Comparison of ENCODE assay signal across 1 cellular context in the genomic region with DNA sequence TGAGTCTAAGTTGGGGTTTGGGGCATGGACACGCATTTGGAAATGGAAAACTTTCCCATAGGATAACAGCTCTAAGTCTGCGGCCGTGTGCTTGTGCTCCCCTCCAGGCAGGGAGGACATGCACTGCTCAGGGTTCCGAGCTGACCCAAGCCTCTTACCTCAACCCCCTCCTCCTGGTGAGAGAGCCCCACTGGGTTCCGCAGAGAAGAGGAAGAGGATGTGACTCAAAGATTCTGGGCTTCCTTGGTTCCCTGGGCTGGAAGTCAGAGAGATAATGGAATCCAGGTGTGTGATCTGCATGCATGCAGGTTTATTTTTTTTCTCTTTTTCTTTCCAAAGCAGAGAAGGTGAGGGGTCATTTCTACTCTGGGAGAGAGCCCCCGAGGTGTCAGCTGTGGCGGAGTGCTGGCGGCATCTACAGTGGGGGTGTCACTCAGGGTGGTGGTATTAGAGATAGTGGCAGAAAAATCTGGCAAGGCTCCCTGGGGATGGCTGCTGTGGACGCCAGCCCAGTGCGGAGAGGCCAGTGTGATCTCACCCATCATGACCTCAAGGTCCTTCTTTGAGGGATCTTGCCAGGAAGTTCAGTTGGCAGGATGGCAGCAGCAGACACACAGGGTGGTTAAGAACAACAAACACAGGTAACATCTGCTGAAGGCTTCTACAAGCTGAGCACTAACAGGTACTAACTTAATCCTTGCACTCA.
TF ChIP-seq lines count a peak whose summit lies in the region.

No MANE protein-coding gene starts in this region.

TF ChIP-seq in HepG2, 621 proteins besides CTCF, POLR2A, EP300 and RAD21 (continued from another document):
- TF ChIP-seq, protein P1, sequence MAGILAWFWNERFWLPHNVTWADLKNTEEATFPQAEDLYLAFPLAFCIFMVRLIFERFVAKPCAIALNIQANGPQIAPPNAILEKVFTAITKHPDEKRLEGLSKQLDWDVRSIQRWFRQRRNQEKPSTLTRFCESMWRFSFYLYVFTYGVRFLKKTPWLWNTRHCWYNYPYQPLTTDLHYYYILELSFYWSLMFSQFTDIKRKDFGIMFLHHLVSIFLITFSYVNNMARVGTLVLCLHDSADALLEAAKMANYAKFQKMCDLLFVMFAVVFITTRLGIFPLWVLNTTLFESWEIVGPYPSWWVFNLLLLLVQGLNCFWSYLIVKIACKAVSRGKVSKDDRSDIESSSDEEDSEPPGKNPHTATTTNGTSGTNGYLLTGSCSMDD (CRISPR knock-in tag; IDR thresholded peaks at IDR 0.05) = no peak
- TF ChIP-seq ZNF563 (CRISPR knock-in tag; IDR thresholded peaks at IDR 0.05) = no peak
- TF ChIP-seq SSRP1 (CRISPR knock-in tag; IDR thresholded peaks at IDR 0.05) = no peak
- TF ChIP-seq, protein P2, sequence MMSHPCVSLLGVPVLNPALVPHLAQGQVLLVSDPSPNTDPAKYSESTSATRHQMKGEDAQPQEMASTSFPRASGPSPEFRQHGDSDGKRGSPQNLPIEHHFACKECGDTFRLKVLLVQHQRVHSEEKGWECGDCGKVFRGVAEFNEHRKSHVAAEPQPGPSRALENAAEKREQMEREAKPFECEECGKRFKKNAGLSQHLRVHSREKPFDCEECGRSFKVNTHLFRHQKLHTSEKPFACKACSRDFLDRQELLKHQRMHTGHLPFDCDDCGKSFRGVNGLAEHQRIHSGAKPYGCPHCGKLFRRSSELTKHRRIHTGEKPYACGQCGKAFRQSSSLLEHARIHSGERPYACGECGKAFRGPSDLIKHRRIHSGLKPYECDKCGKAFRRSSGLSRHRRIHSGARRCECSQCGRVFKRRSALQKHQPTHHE (CRISPR knock-in tag; IDR thresholded peaks at IDR 0.05; ENCODE audit: borderline replicate concordance) = no peak
- no peak for TF ChIP-seq ONECUT2 (CRISPR knock-in tag; IDR thresholded peaks at IDR 0.05)
- TF ChIP-seq CBFB (CRISPR knock-in tag; IDR thresholded peaks at IDR 0.05) = no peak
- TF ChIP-seq FLYWCH1 (CRISPR knock-in tag; IDR thresholded peaks at IDR 0.05) = no peak
- TF ChIP-seq MED8 (CRISPR knock-in tag; IDR thresholded peaks at IDR 0.05; ENCODE audit: insufficient replicate concordance) = no peak
